ENCODE assay signal across 25 cellular contexts in genomic region chr18:78636260-78636659, GRCh38.
"Had no signal": no experiment of that assay in that cellular context is flagged by ENCODE, and none has a peak within 500 bp of the region (broad histone marks: within the 10 kb centered on the region; RNA-seq: fewer than 3 reads in every experiment).

No MANE protein-coding gene starts in this region.

- H3K27me3 Mint-ChIP-seq: activated CD4-positive, alpha-beta memory T cell treated with anti-CD3 and anti-CD28 coated beads for 36 hours; activated CD4-positive, alpha-beta T cell treated with anti-CD3 and anti-CD28 coated beads, Interleukin-2, amount 10 ng/mL, durations not matched to agents 7 days and 5 days; activated naive CD8-positive, alpha-beta T cell; T-cell had no signal

- H3K27ac Mint-ChIP-seq: activated CD4-positive, alpha-beta memory T cell treated with anti-CD3 and anti-CD28 coated beads for 36 hours; activated CD4-positive, alpha-beta T cell treated with anti-CD3 and anti-CD28 coated beads, Interleukin-2, amount 10 ng/mL, durations not matched to agents 7 days and 5 days; activated naive CD8-positive, alpha-beta T cell; T-cell had no signal

- H3K27ac ChIP-seq: brain microvascular endothelial cell, SK-N-MC had no signal

- H3K36me3 Mint-ChIP-seq: activated CD4-positive, alpha-beta memory T cell treated with anti-CD3 and anti-CD28 coated beads for 36 hours; T-cell had no signal

- H3K4me3 Mint-ChIP-seq: activated CD4-positive, alpha-beta memory T cell treated with anti-CD3 and anti-CD28 coated beads for 36 hours; activated CD4-positive, alpha-beta T cell treated with anti-CD3 and anti-CD28 coated beads, Interleukin-2, amount 10 ng/mL, durations not matched to agents 7 days and 5 days; activated naive CD8-positive, alpha-beta T cell; activated T-cell treated with anti-CD3 and anti-CD28 coated beads, Interleukin-2, amount 50 U/mL, for 4 hours; T-cell had no signal

- H3K27me3 ChIP-seq: brain microvascular endothelial cell had no signal

- ATAC-seq: activated T-cell treated with anti-CD3 and anti-CD28 coated beads, Interleukin-2, amount 50 U/mL, for 4 hours; Right ventricle myocardium inferior; T-cell had no signal

- H3K36me3 ChIP-seq: brain microvascular endothelial cell had no signal

- H3K4me3 ChIP-seq: SK-N-MC had no signal

- DNase-seq: activated CD4-positive, alpha-beta memory T cell treated with anti-CD3 and anti-CD28 coated beads for 36 hours; activated CD4-positive, alpha-beta T cell treated with anti-CD3 and anti-CD28 coated beads, Interleukin-2, amount 10 ng/mL, durations not matched to agents 7 days and 5 days; activated CD4-positive, CD25-positive, alpha-beta regulatory T cell; activated CD8-positive, alpha-beta memory T cell treated with anti-CD3 and anti-CD28 coated beads for 24 hours; activated effector memory CD4-positive, alpha-beta T cell treated with anti-CD3 and anti-CD28 coated beads, Interleukin-2, amount 50 U/mL, for 16 hours; activated naive CD4-positive, alpha-beta T cell treated with Interleukin-2 at 50 U/mL for 16 hours; activated T-cell treated with anti-CD3 and anti-CD28 coated beads, Interleukin-2, amount 50 U/mL, for 4 hours; amygdala; brain microvascular endothelial cell; caudate nucleus; KG1; NCI-H1092; NCI-H1417; NCI-H1930; NCI-H2171; NCI-H2227 treated with DMSO at 0.1 percent for 48 hours; NCI-H446 treated with DMSO at 0.1 percent for 48 hours; NCI-H526; NCI-H82; T-cell; T-helper 2 cell; T1000 had no signal
